In the genomic region with DNA sequence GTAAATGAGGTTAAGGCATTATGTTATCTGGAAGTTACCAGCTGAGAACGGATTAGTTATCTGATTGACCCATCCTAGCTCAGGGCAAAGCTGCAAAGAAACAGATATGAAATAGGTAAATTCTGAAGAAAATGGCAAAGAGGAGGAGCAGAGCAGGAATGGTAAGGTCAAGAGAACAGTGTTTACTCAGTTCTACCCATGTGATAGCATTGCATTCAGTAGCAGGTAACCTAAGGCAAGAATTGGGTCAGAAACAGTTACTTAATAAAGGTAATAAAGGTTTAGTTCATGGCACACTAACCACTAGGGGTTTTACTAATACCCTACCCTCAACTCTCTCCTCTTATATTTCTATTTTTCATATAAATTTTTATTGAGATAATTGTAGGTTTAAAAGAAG, we compare ENCODE assay signal across 30 cellular contexts.
"Had no signal": no experiment of that assay in that cellular context is flagged by ENCODE, and none has a peak within 500 bp of the region (broad histone marks: within the 10 kb centered on the region; RNA-seq: fewer than 3 reads in every experiment).

No MANE protein-coding gene starts in this region.

- H3K9ac ChIP-seq: neural progenitor cell, parathyroid adenoma had no signal

- H3K4me3 Mint-ChIP-seq: natural killer cell; nephron; neural progenitor cell; stimulated activated memory B cell treated with anti-CD40 and anti-IgM and Interleukin-4, amounts not matched to agents 10 μg/mL and 1 μg/mL and 100 μg/mL, for 72 hours had no signal

- H3K27me3 ChIP-seq: neural progenitor cell, ovary, spleen, stomach, thyroid gland, tibial nerve, upper lobe of left lung, vagina had no signal

- H2AFZ ChIP-seq: neural progenitor cell, parathyroid adenoma had no signal

- H3K9me3 Mint-ChIP-seq: nephron had no signal

- DNase-seq: natural killer cell; occipital lobe; ovary; posterior cingulate gyrus; psoas muscle; right cardiac atrium; spleen; stimulated activated CD4-positive, alpha-beta T cell treated with anti-CD3 and anti-CD28 coated beads, Interleukin-12 subunit alpha, Interleukin-12 subunit beta, amount 100 ng/mL, for 4 hours; stimulated activated CD4-positive, alpha-beta T cell treated with anti-CD3 and anti-CD28 coated beads, Interleukin-1b, Interleukin-23, amount 100 ng/mL, for 48 hours; stimulated activated CD4-positive, alpha-beta T cell treated with anti-CD3 and anti-CD28 coated beads, Interleukin-4, amount 100 ng/mL, for 1 hour; stimulated activated CD4-positive, alpha-beta T cell treated with anti-CD3 and anti-CD28 coated beads, Interleukin-4, amount 100 ng/mL, for 4 hours; stimulated activated CD8-positive, alpha-beta memory T cell treated with anti-CD3 and anti-CD28 coated beads, Interleukin-4, amount 100 ng/mL, for 48 hours; stimulated activated naive CD4-positive, alpha-beta T cell; stimulated activated naive CD8-positive, alpha-beta T cell treated with anti-CD3 and anti-CD28 coated beads, Interleukin-15, Interleukin-2, amounts not matched to agents 100 U/mL and 50 U/mL, for 24 hours; stomach; thyroid gland; trophoblast cell; upper lobe of left lung had no signal

- H3K36me3 ChIP-seq: neural progenitor cell, ovary, spleen, stomach, thoracic aorta, thyroid gland, tibial nerve, upper lobe of left lung, vagina had no signal

- H3K27ac ChIP-seq: neural progenitor cell, ovary, parathyroid adenoma, psoas muscle, skin epidermis, spleen, stomach, thoracic aorta, thyroid gland, tibial nerve, upper lobe of left lung, vagina had no signal

- H3K27me3 Mint-ChIP-seq: stimulated activated memory B cell treated with anti-CD40 and anti-IgM and Interleukin-4, amounts not matched to agents 10 μg/mL and 1 μg/mL and 100 μg/mL, for 72 hours had no signal

- H3K4me1 ChIP-seq: parathyroid adenoma, psoas muscle, spleen, stomach, thyroid gland, tibial nerve, upper lobe of left lung, vagina had no signal

- ATAC-seq: natural killer cell; psoas muscle; right cardiac atrium; sciatic nerve; stimulated activated naive CD8-positive, alpha-beta T cell treated with anti-CD3 and anti-CD28 coated beads, Interleukin-15, Interleukin-2, amounts not matched to agents 100 U/mL and 50 U/mL, for 24 hours had no signal

- H3K9me3 ChIP-seq: ovary, psoas muscle, spleen, stomach, thoracic aorta, thyroid gland, tibial nerve, upper lobe of left lung, vagina had no signal

- H3K27ac Mint-ChIP-seq: natural killer cell; nephron; neural progenitor cell; progenitor cell of endocrine pancreas; stimulated activated memory B cell treated with anti-CD40 and anti-IgM and Interleukin-4, amounts not matched to agents 10 μg/mL and 1 μg/mL and 100 μg/mL, for 72 hours had no signal

- H3K4me3 ChIP-seq: neural progenitor cell, ovary, psoas muscle, skin epidermis, smooth muscle cell, spleen, stomach, thoracic aorta, thyroid gland, tibial nerve, upper lobe of left lung, vagina had no signal

- H3K4me2 ChIP-seq: neural progenitor cell, smooth muscle cell had no signal

- H3K4me1 Mint-ChIP-seq: natural killer cell, nephron had no signal

- H3K79me2 ChIP-seq: parathyroid adenoma had no signal

- FAIRE-seq: urothelium cell line had no signal
